In the genomic region with DNA sequence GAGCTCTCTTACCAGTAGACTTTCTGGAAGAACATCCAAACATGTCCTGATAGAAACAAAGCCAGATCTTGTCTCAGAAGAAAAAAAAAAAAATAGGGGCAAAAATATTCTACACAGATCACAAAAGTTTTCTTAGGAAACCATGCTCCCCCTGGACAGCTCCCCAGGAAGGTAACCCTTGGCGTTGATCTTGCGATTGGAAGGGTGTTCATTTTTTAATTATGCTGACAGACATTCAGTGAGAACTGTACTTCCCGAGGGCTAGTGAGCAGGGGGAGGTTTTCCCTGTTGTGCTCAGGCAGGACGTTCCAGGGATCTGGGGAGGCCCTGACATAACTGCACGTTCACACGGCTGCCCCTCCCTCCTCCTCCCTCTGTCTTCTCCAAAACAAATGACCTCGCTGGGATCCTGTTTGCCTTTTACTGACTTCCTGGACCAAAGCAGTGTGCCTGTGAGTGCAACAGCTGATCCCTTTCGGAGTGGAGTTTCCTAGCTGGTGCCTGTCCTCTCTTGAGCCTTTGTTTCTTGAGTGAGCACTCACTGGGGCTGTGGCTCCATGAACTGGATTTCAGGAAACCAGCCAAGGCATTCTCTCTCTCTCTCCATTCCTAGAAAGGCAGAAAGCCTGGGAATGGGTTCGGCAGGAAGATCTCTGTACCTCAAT, we compare ENCODE assay signal across 12 cellular contexts. TPM values are rescaled to one million over a fixed set of nuclear protein-coding genes. Genes with fewer than 3 reads are reported as not detected.
DNase-seq lines count a peak whose midpoint lies in the region; ATAC-seq lines count a peak whose summit lies in the region.
"Had no signal": no experiment of that assay in that cellular context is flagged by ENCODE, and none has a peak within 500 bp of the region (broad histone marks: within the 10 kb centered on the region; RNA-seq: fewer than 3 reads in every experiment).

No MANE protein-coding gene starts in this region.

- H3K4me2 ChIP-seq in neuronal stem cell (ENCODE audit: insufficient read depth, low read length, poor library complexity, severe bottlenecking), result no peak overlapping the region

- no peak overlapping the region for H2BK120ac ChIP-seq in neuronal stem cell (ENCODE audit: low read depth, low read length)

- no peak overlapping the region for H4K8ac ChIP-seq in neuronal stem cell (ENCODE audit: low read depth, low read length)

- no peak overlapping the region for H3K23ac ChIP-seq in neuronal stem cell (ENCODE audit: low read depth, low read length, poor library complexity)

- H3K79me1 ChIP-seq in neuronal stem cell (ENCODE audit: low read depth, low read length), result no peaks in the 10 kb centered on the region

- no peak overlapping the region for H3K18ac ChIP-seq in neuronal stem cell (ENCODE audit: low read length)

- peak overlapping the region; percentile 79 for H2AFZ ChIP-seq in neuronal stem cell (ENCODE audit: low read length)

- H2BK12ac ChIP-seq in neuronal stem cell (ENCODE audit: low read length), result no peak overlapping the region

- H3K9ac ChIP-seq in neuronal stem cell (ENCODE audit: low read depth, low read length, poor library complexity), result no peak overlapping the region

- peaks cover 0 to 2% of the 10 kb centered on the region in 2 donors for H3K9me3 ChIP-seq in neuronal stem cell (replicated peaks in 1 of 2; ENCODE audit: control insufficient read depth in 2 of 2, insufficient read depth in 1 of 2, low read depth in 1 of 2, low read length in 2 of 2)

- ATAC-seq in left cardiac atrium (peak; percentile 70 to 79), HG03045 (IDR thresholded peaks at IDR 0.05; ENCODE audit: unreplicated experiment) (no peak), GM21515 (IDR thresholded peaks at IDR 0.05; ENCODE audit: unreplicated experiment) (no peak), HG03520 (IDR thresholded peaks at IDR 0.05; ENCODE audit: unreplicated experiment) (no peak)
- ATAC-seq: stimulated activated effector memory CD8-positive, alpha-beta T cell treated with anti-CD3 and anti-CD28 coated beads, Interleukin-12 subunit alpha, Interleukin-12 subunit beta, amount 100 ng/mL, for 72 hours had no signal

- H3K9me3 Mint-ChIP-seq in activated naive CD4-positive, alpha-beta T cell treated with anti-CD3 and anti-CD28 coated beads for 36 hours, result no peaks in the 10 kb centered on the region
- H3K9me3 Mint-ChIP-seq: stimulated activated effector memory CD8-positive, alpha-beta T cell treated with anti-CD3 and anti-CD28 coated beads, Interleukin-12 subunit alpha, Interleukin-12 subunit beta, amount 100 ng/mL, for 72 hours had no signal

- H3K36me3 Mint-ChIP-seq in activated naive CD4-positive, alpha-beta T cell treated with anti-CD3 and anti-CD28 coated beads for 36 hours (ENCODE audit: low read depth), result no peaks in the 10 kb centered on the region
- H3K36me3 Mint-ChIP-seq: stimulated activated effector memory CD8-positive, alpha-beta T cell treated with anti-CD3 and anti-CD28 coated beads, Interleukin-12 subunit alpha, Interleukin-12 subunit beta, amount 100 ng/mL, for 72 hours had no signal

- no peak overlapping the region for H2AK5ac ChIP-seq in neuronal stem cell (ENCODE audit: low read depth, low read length)

- no peak overlapping the region for H4K91ac ChIP-seq in neuronal stem cell (ENCODE audit: low read depth, low read length, poor library complexity)

- no CpG with 5 or more reads among the region's 9 CpGs for WGBS in neuronal stem cell (ENCODE audit: extremely low coverage in 2 of 2, insufficient read length in 2 of 2, insufficient replicate concordance in 1 of 2), 2 donors

- H2BK5ac ChIP-seq in neuronal stem cell (ENCODE audit: low read length), result no peak overlapping the region

- H3K27ac ChIP-seq in neuronal stem cell (replicated peaks; ENCODE audit: low read length), result no peak overlapping the region

- H3K4me1 ChIP-seq in neuronal stem cell (ENCODE audit: control insufficient read depth in 2 of 2, insufficient read depth in 1 of 2, low read depth in 1 of 2, low read length in 2 of 2), result peaks cover 2 to 4% of the 10 kb centered on the region in 2 donors

- H3K4me3 ChIP-seq in neuronal stem cell (ENCODE audit: low read length in 2 of 2), result no peak overlapping the region
- H3K4me3 ChIP-seq: skin epidermis had no signal

- H3K14ac ChIP-seq in neuronal stem cell (ENCODE audit: low read length), result no peak overlapping the region

- intact Hi-C loops in left cardiac atrium (cut with DNase I), result loop anchor here in 1 of 2 donors (10.0 kb wide), 1 partner anchor 1119 kb away; no protein-coding TSS in a partner anchor
- intact Hi-C loops in activated naive CD4-positive, alpha-beta T cell treated with anti-CD3 and anti-CD28 coated beads for 36 hours (cut with micrococcal nuclease), result no loop called here

- no peaks in the 10 kb centered on the region for H3K27me3 ChIP-seq in neuronal stem cell (ENCODE audit: control insufficient read depth in 3 of 3, insufficient read depth in 3 of 3, low read depth in 1 of 3, low read length in 3 of 3)

- no peaks in the 10 kb centered on the region for H3K4me1 Mint-ChIP-seq in activated naive CD4-positive, alpha-beta T cell treated with anti-CD3 and anti-CD28 coated beads for 36 hours (ENCODE audit: low read depth)
- H3K4me1 Mint-ChIP-seq: stimulated activated effector memory CD8-positive, alpha-beta T cell treated with anti-CD3 and anti-CD28 coated beads, Interleukin-12 subunit alpha, Interleukin-12 subunit beta, amount 100 ng/mL, for 72 hours had no signal

- H2BK15ac ChIP-seq in neuronal stem cell (ENCODE audit: low read length), result no peak overlapping the region

- no peaks in the 10 kb centered on the region for H3K36me3 ChIP-seq in neuronal stem cell (replicated peaks in 1 of 2; ENCODE audit: control insufficient read depth in 2 of 2, insufficient read depth in 2 of 2, low read length in 2 of 2)

- no peak overlapping the region for H3K27ac Mint-ChIP-seq in activated naive CD4-positive, alpha-beta T cell treated with anti-CD3 and anti-CD28 coated beads for 36 hours
- H3K27ac Mint-ChIP-seq: stimulated activated effector memory CD8-positive, alpha-beta T cell treated with anti-CD3 and anti-CD28 coated beads, Interleukin-12 subunit alpha, Interleukin-12 subunit beta, amount 100 ng/mL, for 72 hours had no signal

- CTCF ChIA-PET in activated naive CD4-positive, alpha-beta T cell treated with anti-CD3 and anti-CD28 coated beads for 36 hours (lab: Charles Lee), result interaction anchor here (0.6 kb wide), 1 partner anchor 528 kb away, joined by 5 read pairs; no protein-coding TSS in a partner anchor

- no peak overlapping the region for H3K4me3 Mint-ChIP-seq in activated naive CD4-positive, alpha-beta T cell treated with anti-CD3 and anti-CD28 coated beads for 36 hours
- H3K4me3 Mint-ChIP-seq: stimulated activated effector memory CD8-positive, alpha-beta T cell treated with anti-CD3 and anti-CD28 coated beads, Interleukin-12 subunit alpha, Interleukin-12 subunit beta, amount 100 ng/mL, for 72 hours had no signal

- peaks cover 6% of the 10 kb centered on the region for H3K27me3 Mint-ChIP-seq in activated naive CD4-positive, alpha-beta T cell treated with anti-CD3 and anti-CD28 coated beads for 36 hours (ENCODE audit: low read depth)

- DNase-seq in AG08395 (ENCODE audit: low spot score) (peak; percentile 3), SHP77 (lab: John Stamatoyannopoulos, UW) (peak; percentile 12 to 24), left cardiac atrium (peak; percentile 40), neuronal stem cell (ENCODE audit: low spot score) (no peak)
- no peak for DNase-seq in activated naive CD4-positive, alpha-beta T cell treated with anti-CD3 and anti-CD28 coated beads for 36 hours
- DNase-seq: AML-193, NCI-H1048 had no signal

- H3K4ac ChIP-seq in neuronal stem cell (ENCODE audit: low read length), result no peak overlapping the region

RNA-seq across cellular contexts. Expression of a gene that starts 46.7 kb away (rescaled TPM):
- total RNA-seq in left cardiac atrium, result 10 to 100 TPM; 23.0 to 32.6 TPM
- polyA plus RNA-seq in neuronal stem cell (2013, experiment 1 of 2), result 125 TPM
- polyA plus RNA-seq in neuronal stem cell (2013, experiment 2 of 2), result 129 TPM
- under 1 TPM; 0.14 to 0.17 TPM for total RNA-seq in activated naive CD4-positive, alpha-beta T cell treated with anti-CD3 and anti-CD28 coated beads for 36 hours

Comparison
In these comparisons a context has a peak if more than half of its experiments do, and no peak if none do; other contexts are left out.
1. DNase-seq: peak in AG08395 (single experiment), SHP77 (2 of 2) and left cardiac atrium (single experiment); none in neuronal stem cell (single experiment) and activated naive CD4-positive, alpha-beta T cell treated with anti-CD3 and anti-CD28 coated beads for 36 hours (single experiment).
2. ATAC-seq: peak in left cardiac atrium (2 of 2); none in HG03045 (single experiment), GM21515 (single experiment) and HG03520 (single experiment).
3. RNA of a gene that starts 46.7 kb away (total RNA-seq): 23.0 to 32.6 TPM in left cardiac atrium; 0.14 to 0.17 TPM in activated naive CD4-positive, alpha-beta T cell treated with anti-CD3 and anti-CD28 coated beads for 36 hours; every median in the first group is over 10 times any median in the second.